ENCODE assay signal across 1 cellular context in genomic region chr19:23686622-23687423, GRCh38.
A peak's percentile ranks its signal among the peaks of the same experiment; 100 is the strongest.
TF ChIP-seq lines count a peak whose summit lies in the region.

Gene ZNF675, minus strand, starts transcription at chr19:23687212. Its CDS starts 179 bp downstream, at chr19:23687033.

TF ChIP-seq in K562, 482 proteins besides CTCF, POLR2A, EP300 and RAD21 (continued from another document and continues in another):
- TF ChIP-seq GTF2E2 (tag; IDR thresholded peaks at IDR 0.05) (0 out of 2 replicates have a peak, but pooled peaks have one; percentile 38), HDAC1 (IDR thresholded peaks at IDR 0.05) (peak in 1 of 2 experiments; percentile 49; a peak in 1 of 4 replicates), SPI1 (IDR thresholded peaks at IDR 0.05; ENCODE audit: borderline replicate concordance, low read depth, low read length) (peak; percentile 98), MLLT1 (IDR thresholded peaks at IDR 0.05) (peak in 1 of 2 experiments; percentile 12; a peak in 1 of 4 replicates), ZNF3 (CRISPR knock-in tag; IDR thresholded peaks at IDR 0.05) (no peak), POLR2AphosphoS5 (IDR thresholded peaks at IDR 0.05; ENCODE audit: control insufficient read depth, insufficient read depth, low read depth, low read length) (peak; percentile 75), BCLAF1 (IDR thresholded peaks at IDR 0.05; ENCODE audit: borderline replicate concordance in 1 of 2, control insufficient read depth in 1 of 2, low read depth in 2 of 2, low read length in 1 of 2) (0 out of 4 replicates have a peak, but pooled peaks of 1 of the 2 experiments have one; percentile 21), ASH1L (IDR thresholded peaks at IDR 0.05; ENCODE audit: borderline replicate concordance, low read depth, partially characterized antibody) (peak; percentile 50), CBX1 (IDR thresholded peaks at IDR 0.05; ENCODE audit: low read depth) (peak; percentile 65; the same call in 1 of the 2 replicates), RCOR1 (IDR thresholded peaks at IDR 0.05; ENCODE audit: borderline replicate concordance in 1 of 2, low read depth in 2 of 2, low read length in 2 of 2) (peak in 1 of 2 experiments; percentile 36; a peak in 1 of 4 replicates), MTA2 (IDR thresholded peaks at IDR 0.05; ENCODE audit: low read depth) (no peak), RBFOX2 (IDR thresholded peaks at IDR 0.05; ENCODE audit: low read depth, low read length) (peak; percentile 86), HBP1 (CRISPR knock-in tag; IDR thresholded peaks at IDR 0.05) (no peak), ZBTB1 (CRISPR knock-in tag; IDR thresholded peaks at IDR 0.05; ENCODE audit: borderline replicate concordance, low read depth) (no peak), FOXP1 (CRISPR knock-in tag; IDR thresholded peaks at IDR 0.05) (no peak), ZNF175 (CRISPR knock-in tag; IDR thresholded peaks at IDR 0.05; ENCODE audit: low read depth) (no peak), CREM (IDR thresholded peaks at IDR 0.05; ENCODE audit: low read depth) (peak; percentile 59), TAF1 (IDR thresholded peaks at IDR 0.05; ENCODE audit: control insufficient read depth, extremely low read depth, insufficient read depth, low read length, severe bottlenecking) (peak; percentile 86), SNRNP70 (optimal IDR thresholded peaks at IDR 0.05; ENCODE audit: low read depth, low read length) (no peak), MEIS2 (IDR thresholded peaks at IDR 0.05; ENCODE audit: partially characterized antibody) (peak; percentile 81), MBD2 (IDR thresholded peaks at IDR 0.05; ENCODE audit: borderline replicate concordance, low read depth) (peak; percentile 64; the same call in 1 of the 2 replicates), PHF20 (IDR thresholded peaks at IDR 0.05; ENCODE audit: partially characterized antibody) (peak; percentile 50), ELF1 (tag; IDR thresholded peaks at IDR 0.05) (peak; percentile 71), RBBP5 (IDR thresholded peaks at IDR 0.05; ENCODE audit: borderline replicate concordance, insufficient read depth, low read length, poor library complexity, severe bottlenecking) (peak; percentile 62), MNT (conservative IDR thresholded peaks at IDR 0.05) (peak in 1 of 2 experiments; percentile 24; a peak in 1 of 4 replicates), YY1 (IDR thresholded peaks at IDR 0.05; ENCODE audit: borderline replicate concordance in 1 of 3, control insufficient read depth in 1 of 3, extremely low read depth in 1 of 3, insufficient read depth in 3 of 3, insufficient read length in 1 of 3, insufficient replicate concordance in 2 of 3, low read depth in 1 of 3, low read length in 2 of 3) (peak; percentile 68 to 91 (median 82)), SAP30 (IDR thresholded peaks at IDR 0.05; ENCODE audit: borderline replicate concordance, insufficient read depth, low read depth, low read length, poor library complexity, severe bottlenecking) (peak; percentile 81), PKNOX1 (IDR thresholded peaks at IDR 0.05) (peak; percentile 93), ETS2 (tag; IDR thresholded peaks at IDR 0.05; ENCODE audit: borderline replicate concordance, poor library complexity, severe bottlenecking) (no peak), POLR2H (tag; IDR thresholded peaks at IDR 0.05; ENCODE audit: low read depth) (peak; percentile 42; the same call in 1 of the 2 replicates), EP400 (IDR thresholded peaks at IDR 0.05) (peak; percentile 37; the same call in 1 of the 2 replicates), NFYB (IDR thresholded peaks at IDR 0.05; ENCODE audit: extremely low read depth, insufficient read length) (peak; percentile 97), PHF8 (IDR thresholded peaks at IDR 0.05; ENCODE audit: borderline replicate concordance, low read length) (peak; percentile 78), PML (IDR thresholded peaks at IDR 0.05; ENCODE audit: low read length) (peak; percentile 45; the same call in 1 of the 2 replicates), RBM25 (IDR thresholded peaks at IDR 0.05; ENCODE audit: low read depth, low read length, severe bottlenecking) (peak; percentile 72), NRF1 (conservative IDR thresholded peaks at IDR 0.05 in 1 of 2, IDR thresholded peaks at IDR 0.05 in 1 of 2) (peak; percentile 67 to 71), CHD1 (IDR thresholded peaks at IDR 0.05; ENCODE audit: low read length) (peak; percentile 51), BRD4 (IDR thresholded peaks at IDR 0.05) (peak; percentile 57; the same call in 1 of the 2 replicates), CCNT2 (IDR thresholded peaks at IDR 0.05; ENCODE audit: borderline replicate concordance, extremely low read depth, insufficient read length, low read depth, low read length) (peak; percentile 22), RB1 (IDR thresholded peaks at IDR 0.05; ENCODE audit: low read depth) (peak; percentile 38; the same call in 1 of the 2 replicates), TBP (optimal IDR thresholded peaks at IDR 0.05; ENCODE audit: low read depth, low read length) (peak; percentile 86), BDP1 (IDR thresholded peaks at IDR 0.05; ENCODE audit: insufficient read depth, insufficient read length) (no peak), ESRRA (IDR thresholded peaks at IDR 0.05; ENCODE audit: borderline replicate concordance, low read depth) (peak; percentile 45; the same call in 1 of the 2 replicates), SUPT5H (IDR thresholded peaks at IDR 0.05) (peak; percentile 78), POLR2G (IDR thresholded peaks at IDR 0.05; ENCODE audit: low read depth, low read length) (peak; percentile 85), NFRKB (IDR thresholded peaks at IDR 0.05; ENCODE audit: low read depth) (peak; percentile 89), TAF7 (tag; IDR thresholded peaks at IDR 0.05) (peak; percentile 85), GTF2B (IDR thresholded peaks at IDR 0.05; ENCODE audit: extremely low read depth, insufficient read length) (peak; percentile 42), POLR2B (IDR thresholded peaks at IDR 0.05; ENCODE audit: low read depth, partially characterized antibody) (peak; percentile 71), SIN3B (IDR thresholded peaks at IDR 0.05; ENCODE audit: low read depth) (peak; percentile 55; the same call in 1 of the 2 replicates), NFIC (IDR thresholded peaks at IDR 0.05) (0 out of 2 replicates have a peak, but pooled peaks have one; percentile 20), ZFX (CRISPR knock-in tag; IDR thresholded peaks at IDR 0.05) (peak; percentile 75), ATF2 (CRISPR knock-in tag; IDR thresholded peaks at IDR 0.05) (no peak)
- TF ChIP-seq, protein P1, sequence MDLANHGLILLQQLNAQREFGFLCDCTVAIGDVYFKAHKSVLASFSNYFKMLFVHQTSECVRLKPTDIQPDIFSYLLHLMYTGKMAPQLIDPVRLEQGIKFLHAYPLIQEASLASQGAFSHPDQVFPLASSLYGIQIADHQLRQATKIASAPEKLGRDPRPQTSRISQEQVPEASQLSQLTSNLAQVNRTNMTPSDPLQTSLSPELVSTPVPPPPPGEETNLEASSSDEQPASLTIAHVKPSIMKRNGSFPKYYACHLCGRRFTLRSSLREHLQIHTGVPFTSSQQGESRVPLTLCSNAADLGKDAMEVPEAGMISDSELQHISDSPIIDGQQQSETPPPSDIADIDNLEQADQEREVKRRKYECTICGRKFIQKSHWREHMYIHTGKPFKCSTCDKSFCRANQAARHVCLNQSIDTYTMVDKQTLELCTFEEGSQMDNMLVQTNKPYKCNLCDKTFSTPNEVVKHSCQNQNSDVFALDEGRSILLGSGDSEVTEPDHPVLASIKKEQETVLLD (IDR thresholded peaks at IDR 0.05), result no peak
